In the genomic region with DNA sequence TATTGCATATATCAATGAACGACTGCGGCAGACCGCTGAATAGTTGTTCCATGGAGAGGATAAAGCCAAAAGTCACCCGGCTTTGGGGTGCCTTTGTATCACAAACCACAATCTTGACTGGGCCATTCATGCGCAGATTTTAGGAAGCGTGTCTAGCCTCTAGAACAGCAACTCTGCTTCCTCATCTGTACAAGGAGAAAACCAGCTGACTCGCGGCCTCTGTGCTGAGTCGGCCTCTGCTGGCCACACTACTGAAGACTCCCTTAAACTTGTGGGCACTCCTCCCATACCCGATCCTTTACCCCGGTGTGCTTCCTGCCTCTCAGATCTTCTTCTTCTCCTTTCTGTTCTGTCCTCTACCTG, we compare ENCODE assay signal across 8 cellular contexts. TPM values are rescaled to one million over a fixed set of nuclear protein-coding genes. Genes with fewer than 3 reads are reported as not detected.
DNase-seq lines count a peak whose midpoint lies in the region; ATAC-seq and TF ChIP-seq lines count a peak whose summit lies in the region.

No MANE protein-coding gene starts in this region.

- no peak overlapping the region for H3K4me2 ChIP-seq in SK-N-SH

- no peaks in the 10 kb centered on the region for H3F3A ChIP-seq in SK-N-SH (replicated peaks; ENCODE audit: insufficient read depth)

- H3K36me3 ChIP-seq in SK-N-SH (replicated peaks in 1 of 2; ENCODE audit: control insufficient read depth in 1 of 2, insufficient read depth in 2 of 2, low read length in 1 of 2) (no peaks in the 10 kb centered on the region), left lung (no peaks in the 10 kb centered on the region)

- TF ChIP-seq EP300 in SK-N-SH (IDR thresholded peaks at IDR 0.05; ENCODE audit: borderline replicate concordance in 1 of 2, low read depth in 1 of 2, low read length in 1 of 2), result no peak

- peak overlapping the region; percentile 70 for H3K4me3 Mint-ChIP-seq in central memory CD8-positive, alpha-beta T cell
- H3K4me3 Mint-ChIP-seq in stimulated activated memory B cell treated with anti-CD40 and anti-IgM and Interleukin-4, amounts not matched to agents 10 μg/mL and 1 μg/mL and 100 μg/mL, for 72 hours, result peak overlapping the region; percentile 84

- TF ChIP-seq CTCF in SK-N-SH (IDR thresholded peaks at IDR 0.05) (no peak), left lung (IDR thresholded peaks at IDR 0.05) (no peak)

- 91% methylated on average over 11 of the region's 11 CpGs for WGBS in SK-N-SH (ENCODE audit: low lambda C conversion rate)

- H3K27me3 Mint-ChIP-seq in central memory CD8-positive, alpha-beta T cell, result no peaks in the 10 kb centered on the region
- H3K27me3 Mint-ChIP-seq in stimulated activated memory B cell treated with anti-CD40 and anti-IgM and Interleukin-4, amounts not matched to agents 10 μg/mL and 1 μg/mL and 100 μg/mL, for 72 hours, result peaks cover under 1% of the 10 kb centered on the region

- H2AFZ ChIP-seq in SK-N-SH (ENCODE audit: low read depth), result no peak overlapping the region

- peaks cover 4% of the 10 kb centered on the region; the same call in 1 of the 2 replicates for H3K27me3 ChIP-seq in SK-N-SH (ENCODE audit: insufficient read depth)
- no peaks in the 10 kb centered on the region for H3K27me3 ChIP-seq in left lung

- no peaks in the 10 kb centered on the region for H3K79me2 ChIP-seq in SK-N-SH (ENCODE audit: insufficient read depth)

- H3K4me1 ChIP-seq in SK-N-SH (ENCODE audit: control insufficient read depth in 1 of 2, insufficient read depth in 2 of 2, low read depth in 1 of 2, low read length in 1 of 2), result no peaks in the 10 kb centered on the region
- H3K4me1 ChIP-seq in left lung, result peaks cover 5 to 27% of the 10 kb centered on the region in 2 donors

- no peak overlapping the region for H3K9ac ChIP-seq in SK-N-SH

- H4K20me1 ChIP-seq in SK-N-SH (ENCODE audit: insufficient read depth), result no peaks in the 10 kb centered on the region

- H3K36me3 Mint-ChIP-seq in central memory CD8-positive, alpha-beta T cell (ENCODE audit: insufficient read depth), result peaks cover 19% of the 10 kb centered on the region
- H3K36me3 Mint-ChIP-seq in stimulated activated memory B cell treated with anti-CD40 and anti-IgM and Interleukin-4, amounts not matched to agents 10 μg/mL and 1 μg/mL and 100 μg/mL, for 72 hours, result no peaks in the 10 kb centered on the region

- H3K4me3 ChIP-seq in SK-N-SH (ENCODE audit: low read depth in 2 of 2, low read length in 1 of 2) (no peak overlapping the region), left lung (peak overlapping the region; percentile 48 to 63)

- peaks cover 8% of the 10 kb centered on the region for H3K9me3 Mint-ChIP-seq in central memory CD8-positive, alpha-beta T cell
- H3K9me3 Mint-ChIP-seq in stimulated activated memory B cell treated with anti-CD40 and anti-IgM and Interleukin-4, amounts not matched to agents 10 μg/mL and 1 μg/mL and 100 μg/mL, for 72 hours, result no peaks in the 10 kb centered on the region

- POLR2A ChIA-PET in SK-N-SH (lab: Yijun Ruan, JAX), result no interaction called here

- ATAC-seq in SK-N-SH treated with all-trans-retinoic acid at 6 μM for 48 hours, result peak; percentile 48; the same call in 1 of the 3 replicates
- peak; percentile 41 for ATAC-seq in HG02973 (IDR thresholded peaks at IDR 0.05; ENCODE audit: unreplicated experiment)
- ATAC-seq in central memory CD8-positive, alpha-beta T cell (replicated peaks; ENCODE audit: extremely low read depth, poor library complexity, severe bottlenecking), result peak; percentile 28
- ATAC-seq in left lung, result peak; percentile 91
- peak; percentile 89 for ATAC-seq in stimulated activated memory B cell treated with anti-CD40 and anti-IgM and Interleukin-4, amounts not matched to agents 10 μg/mL and 1 μg/mL and 100 μg/mL, for 72 hours

- DNase-seq in SK-N-SH (no peak), SW480 (ENCODE audit: low spot score) (peak; percentile 74), left lung (peak; percentile 81 to 87), NCI-H146 (lab: John Stamatoyannopoulos, UW) (no peak)
- peak; percentile 38 to 44 for DNase-seq in central memory CD8-positive, alpha-beta T cell (ENCODE audit: low spot score in 2 of 2)

- H3K9me3 ChIP-seq in SK-N-SH (no peaks in the 10 kb centered on the region), left lung (no peaks in the 10 kb centered on the region)

- TF ChIP-seq RAD21 in SK-N-SH (IDR thresholded peaks at IDR 0.05; ENCODE audit: low read length), result no peak

- intact Hi-C loops in left lung (cut with DNase I), result no loop called here

- H3K9me2 ChIP-seq in SK-N-SH, result no peaks in the 10 kb centered on the region

- CTCF ChIA-PET in SK-N-SH (lab: Yijun Ruan, JAX), result no interaction called here

- peak overlapping the region; percentile 98 for H3K27ac Mint-ChIP-seq in central memory CD8-positive, alpha-beta T cell (ENCODE audit: low read depth)
- H3K27ac Mint-ChIP-seq in stimulated activated memory B cell treated with anti-CD40 and anti-IgM and Interleukin-4, amounts not matched to agents 10 μg/mL and 1 μg/mL and 100 μg/mL, for 72 hours, result peak overlapping the region; percentile 66

- H3K27ac ChIP-seq in SK-N-SH (ENCODE audit: low read depth in 2 of 2, low read length in 1 of 2), result no peak overlapping the region
- H3K27ac ChIP-seq in left lung, result peak overlapping the region in 1 of 2 donors; percentile 76

- peaks cover 33% of the 10 kb centered on the region for H3K4me1 Mint-ChIP-seq in central memory CD8-positive, alpha-beta T cell
- peaks cover 22% of the 10 kb centered on the region for H3K4me1 Mint-ChIP-seq in stimulated activated memory B cell treated with anti-CD40 and anti-IgM and Interleukin-4, amounts not matched to agents 10 μg/mL and 1 μg/mL and 100 μg/mL, for 72 hours

TF ChIP-seq in SK-N-SH treated with all-trans-retinoic acid at 6 μM for 48 hours, 23 proteins besides CTCF, POLR2A, EP300 and RAD21 (continues in another document):
- no peak for TF ChIP-seq PPARA (CRISPR knock-in tag; IDR thresholded peaks at IDR 0.05; ENCODE audit: borderline replicate concordance)
- no peak for TF ChIP-seq TOX (CRISPR knock-in tag; IDR thresholded peaks at IDR 0.05; ENCODE audit: borderline replicate concordance)
- TF ChIP-seq SNAI2 (CRISPR knock-in tag; IDR thresholded peaks at IDR 0.05), result no peak
- no peak for TF ChIP-seq ZFP30 (CRISPR knock-in tag; IDR thresholded peaks at IDR 0.05)
- no peak for TF ChIP-seq ARNTL (CRISPR knock-in tag; IDR thresholded peaks at IDR 0.05; ENCODE audit: borderline replicate concordance, low read depth)
- no peak for TF ChIP-seq ESRRG (CRISPR knock-in tag; IDR thresholded peaks at IDR 0.05)
- TF ChIP-seq GLIS3 (CRISPR knock-in tag; IDR thresholded peaks at IDR 0.05), result no peak

TF ChIP-seq in SK-N-SH, 30 proteins besides CTCF, POLR2A, EP300 and RAD21:
- TF ChIP-seq PBX3 (IDR thresholded peaks at IDR 0.05) (no peak), REST (IDR thresholded peaks at IDR 0.05; ENCODE audit: low read depth, low read length) (no peak)

RNA-seq across cellular contexts. Expression of gene DLEC1, which starts 0.9 kb away (rescaled TPM):
- 0.02 TPM in 1 of 2 replicates, not detected in the other for polyA plus RNA-seq in SK-N-SH (2012; rRNA removed)
- polyA plus RNA-seq in SK-N-SH (2012; cell fraction: cytosol; rRNA removed), result not detected in 2 replicates
- polyA plus RNA-seq in SK-N-SH (2012; cell fraction: nucleus; rRNA removed), result 0.01 TPM in 2 replicates
- total RNA-seq in left lung, result 1 to 10 TPM; 2.9 to 5.3 TPM

RNA-seq across cellular contexts. Expression of gene PLCD1, which starts 10.4 kb away (rescaled TPM):
- polyA plus RNA-seq in SK-N-SH (2012; rRNA removed), result 15.2 and 20.2 TPM in 2 replicates
- 7.3 and 10.6 TPM in 2 replicates for polyA plus RNA-seq in SK-N-SH (2012; cell fraction: cytosol; rRNA removed)
- 65.0 and 85.7 TPM in 2 replicates for polyA plus RNA-seq in SK-N-SH (2012; cell fraction: nucleus; rRNA removed)
- 10 to 100 TPM; 33.3 to 47.5 TPM for total RNA-seq in left lung

RNA-seq across cellular contexts. Expression of gene VILL, which starts 49.3 kb away (rescaled TPM):
- 8.6 and 8.8 TPM in 2 replicates for polyA plus RNA-seq in SK-N-SH (2012; rRNA removed)
- polyA plus RNA-seq in SK-N-SH (2012; cell fraction: cytosol; rRNA removed), result 2.4 and 3.9 TPM in 2 replicates
- 28.7 and 29.0 TPM in 2 replicates for polyA plus RNA-seq in SK-N-SH (2012; cell fraction: nucleus; rRNA removed)
- total RNA-seq in left lung, result 10 to 100 TPM; 29.0 to 36.9 TPM

Comparison
In these comparisons a context has a peak if more than half of its experiments do, and no peak if none do; other contexts are left out.
1. ATAC-seq: peak in every context shown above with its lines; median percentile 91 in left lung; 89 in stimulated activated memory B cell treated with anti-CD40 and anti-IgM and Interleukin-4, amounts not matched to agents 10 μg/mL and 1 μg/mL and 100 μg/mL, for 72 hours; 48 in SK-N-SH treated with all-trans-retinoic acid at 6 μM for 48 hours; 41 in HG02973; 28 in central memory CD8-positive, alpha-beta T cell.
2. DNase-seq: peak in SW480 (single experiment), central memory CD8-positive, alpha-beta T cell (2 of 2) and left lung (2 of 2); none in SK-N-SH (single experiment) and NCI-H146 (single experiment).
3. H3K4me3 ChIP-seq: peak in left lung (2 of 2); none in SK-N-SH (0 of 2).